Comparison of ENCODE assay signal across 8 cellular contexts in the genomic region with DNA sequence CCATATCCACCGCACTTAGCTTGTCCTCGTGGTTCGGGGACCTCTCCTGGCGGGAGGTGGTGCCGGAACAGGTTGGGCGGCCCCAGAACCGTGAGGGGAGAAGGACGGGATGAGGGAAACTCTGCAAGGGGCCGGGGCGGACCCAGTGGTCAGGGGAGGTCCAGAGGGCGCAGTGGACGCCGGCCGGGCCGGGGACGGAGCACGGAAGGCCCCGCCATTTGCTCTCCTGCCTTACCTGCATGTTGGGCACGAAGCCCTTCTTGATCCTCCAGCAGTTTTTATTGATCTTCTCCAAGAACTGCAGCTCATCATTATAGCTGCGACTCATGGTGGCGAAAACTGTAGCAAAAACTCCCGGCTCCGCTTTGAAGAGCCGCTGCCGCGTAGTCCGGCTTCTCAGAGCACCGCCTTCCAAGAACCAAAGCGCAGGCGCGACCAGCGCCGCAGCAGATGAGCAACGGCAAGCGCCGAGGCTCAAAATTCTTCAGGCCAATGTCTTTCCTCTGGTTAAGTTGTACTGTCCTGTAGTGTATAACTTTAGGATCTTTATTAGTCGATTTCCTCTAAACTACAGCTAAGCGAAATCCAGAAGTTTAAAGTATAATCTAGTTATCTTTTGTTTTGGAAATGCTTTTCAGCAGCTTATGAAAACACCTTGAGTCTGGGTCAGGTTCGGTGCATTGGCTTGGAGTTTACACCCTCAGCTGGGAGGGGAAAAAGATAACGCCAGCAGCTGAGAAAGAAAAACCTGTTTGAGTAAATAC. TPM values are rescaled to one million over a fixed set of nuclear protein-coding genes. Genes with fewer than 3 reads are reported as not detected.
DNase-seq lines count a peak whose midpoint lies in the region; ATAC-seq, FAIRE-seq and TF ChIP-seq lines count a peak whose summit lies in the region.

A gene (minus strand): TSS at position 419 of the 764 bp plus-strand sequence. CDS start 91 bp downstream, at position 328.

- H3K4me3 ChIP-seq in H1 (ENCODE audit: extremely low read depth in 1 of 4, insufficient read depth in 2 of 4, low read depth in 3 of 4, low read length in 4 of 4): peak within 1 kb of the TSS; percentile 83 to 90 (median 87)

- H3K79me2 ChIP-seq in H1 (ENCODE audit: control insufficient read depth in 1 of 2, insufficient read depth in 2 of 2, low read length in 2 of 2): peaks cover 13 to 23% of the 10 kb centered on the region in 2 experiments

- H3K27ac Mint-ChIP-seq in activated CD8-positive, alpha-beta memory T cell treated with anti-CD3 and anti-CD28 coated beads, Interleukin-2, amount 10 ng/mL, durations not matched to agents 7 days and 5 days: peak within 1 kb of the TSS; percentile 91

- peaks cover 51% of the 10 kb centered on the region for H3K4me1 Mint-ChIP-seq in activated CD8-positive, alpha-beta memory T cell treated with anti-CD3 and anti-CD28 coated beads, Interleukin-2, amount 10 ng/mL, durations not matched to agents 7 days and 5 days

- H2BK12ac ChIP-seq in H1 (ENCODE audit: low read depth, low read length): no peak within 1 kb of the TSS

- H3K4me1 ChIP-seq in H1 (replicated peaks in 1 of 4; ENCODE audit: control insufficient read depth in 3 of 4, insufficient read depth in 4 of 4, low read length in 3 of 4): no peaks in the 10 kb centered on the region; a peak in 1 of 7 replicates

- H4K20me1 ChIP-seq in H1 (replicated peaks in 1 of 2; ENCODE audit: control insufficient read depth in 1 of 2, insufficient read depth in 2 of 2, low read length in 2 of 2): peaks cover 2 to 4% of the 10 kb centered on the region in 2 experiments

- peak within 1 kb of the TSS; percentile 79 to 98 for H3K4me2 ChIP-seq in H1 (ENCODE audit: insufficient read depth in 1 of 2, low read depth in 2 of 2, low read length in 2 of 2)

- WGBS in H1 (ENCODE audit: extremely low coverage in 1 of 2, insufficient coverage in 1 of 2, insufficient read length in 1 of 2, insufficient replicate concordance in 2 of 2, low coverage in 1 of 2, low lambda C conversion rate in 2 of 2, missing lambda C conversion rate in 1 of 2), 2 experiments: 8% methylated on average over 40 of the region's 40 CpGs; no CpG with 5 or more reads in 1 of the 2 experiments

- no peak for TF ChIP-seq EP300 in H1 (IDR thresholded peaks at IDR 0.05; ENCODE audit: borderline replicate concordance in 1 of 2, low read depth in 2 of 2, low read length in 2 of 2)

- CTCF ChIA-PET in activated CD8-positive, alpha-beta memory T cell treated with anti-CD3 and anti-CD28 coated beads, Interleukin-2, amount 10 ng/mL, durations not matched to agents 7 days and 5 days (lab: Charles Lee): interaction anchor here (0.6 to 2.7 kb wide), 9 partner anchors 11 to 470 kb away, joined by 3 to 19 read pairs (median 5); a partner anchor contains a TSS
- CTCF ChIA-PET in H1 (lab: Charles Lee; ENCODE audit: partially characterized antibody): interaction anchor here (0.6 to 2.8 kb wide), 18 partner anchors 10 to 205 kb away, joined by 3 to 26 read pairs (median 4); no protein-coding TSS in a partner anchor

- peak; percentile 90 for DNase-seq in AG08396 (ENCODE audit: low spot score)
- DNase-seq in HT-29 (ENCODE audit: low spot score): peak; percentile 88
- peak; percentile 79 for DNase-seq in NOMO-1 treated with dmso at 0.1 percent for 144 hours (lab: John Stamatoyannopoulos, UW; ENCODE audit: unreplicated experiment)
- DNase-seq in activated CD8-positive, alpha-beta memory T cell treated with anti-CD3 and anti-CD28 coated beads, Interleukin-2, amount 10 ng/mL, durations not matched to agents 7 days and 5 days: peak; percentile 93
- peak; percentile 73 to 92 for DNase-seq in H1 (ENCODE audit: low read depth in 1 of 2, low spot score in 2 of 2)
- peak; percentile 95 for DNase-seq in lung microvascular endothelial cell (ENCODE audit: low read depth in 2 of 2)
- DNase-seq in stimulated activated CD4-positive, alpha-beta T cell treated with anti-CD3 and anti-CD28 coated beads, TNF-alpha, amount 100 ng/mL, for 24 hours (ENCODE audit: low read depth in 3 of 3): peak; percentile 85 to 91 (median 89)

- peak within 1 kb of the TSS; percentile 44; the same call in 1 of the 2 replicates for H3K18ac ChIP-seq in H1 (ENCODE audit: extremely low read depth, low read length)

- H2BK5ac ChIP-seq in H1 (ENCODE audit: low read depth, low read length): peak within 1 kb of the TSS; percentile 12; the same call in 1 of the 2 replicates

- no peaks in the 10 kb centered on the region; a peak in 1 of 7 replicates for H3K27me3 ChIP-seq in H1 (replicated peaks in 1 of 4; ENCODE audit: control insufficient read depth in 3 of 4, extremely low read depth in 1 of 4, insufficient read depth in 3 of 4, low read length in 3 of 4)

- peak within 1 kb of the TSS; percentile 10 for H3K4ac ChIP-seq in H1 (replicated peaks; ENCODE audit: insufficient read length, low read depth, low read length)

- H3K27me3 Mint-ChIP-seq in activated CD8-positive, alpha-beta memory T cell treated with anti-CD3 and anti-CD28 coated beads, Interleukin-2, amount 10 ng/mL, durations not matched to agents 7 days and 5 days: peaks cover 11% of the 10 kb centered on the region

- in situ Hi-C loops in GM18951 (cut with MboI; ENCODE audit: low sequenced_read_pairs, unreplicated experiment): no loop called here

- peaks cover 5 to 21% (median 15%) of the 10 kb centered on the region in 4 experiments; a peak in 7 of 8 replicates for H3K36me3 ChIP-seq in H1 (ENCODE audit: control insufficient read depth in 2 of 4, insufficient read depth in 4 of 4, low read length in 3 of 4)

- peak; percentile 75 for TF ChIP-seq POLR2A in GM18951 (IDR thresholded peaks at IDR 0.05; ENCODE audit: extremely low read depth, insufficient read depth, insufficient read length)
- peak in 1 of 2 experiments; percentile 82; a peak in 2 of 3 replicates for TF ChIP-seq POLR2A in H1 (IDR thresholded peaks at IDR 0.05; ENCODE audit: control extremely low read depth in 1 of 2, low read depth in 2 of 2, low read length in 2 of 2)

- peak within 1 kb of the TSS; percentile 64 for H2AFZ ChIP-seq in H1 (ENCODE audit: low read length)

- H3K9ac ChIP-seq in H1 (replicated peaks in 1 of 4; ENCODE audit: extremely low read depth in 1 of 4, low read depth in 3 of 4, low read length in 3 of 4): peak within 1 kb of the TSS; percentile 72 to 84 (median 78)

- no peaks in the 10 kb centered on the region for H3K9me3 Mint-ChIP-seq in activated CD8-positive, alpha-beta memory T cell treated with anti-CD3 and anti-CD28 coated beads, Interleukin-2, amount 10 ng/mL, durations not matched to agents 7 days and 5 days (ENCODE audit: low read depth)

- FAIRE-seq in H1 (lab: Jason Lieb, UNC): peak; percentile 65

- peak within 1 kb of the TSS; percentile 88 for H3K4me3 Mint-ChIP-seq in activated CD8-positive, alpha-beta memory T cell treated with anti-CD3 and anti-CD28 coated beads, Interleukin-2, amount 10 ng/mL, durations not matched to agents 7 days and 5 days

- H3K14ac ChIP-seq in H1 (ENCODE audit: insufficient read length): no peak within 1 kb of the TSS

- TF ChIP-seq CTCF in H1 (IDR thresholded peaks at IDR 0.05; ENCODE audit: control extremely low read depth in 1 of 3, insufficient read depth in 1 of 3, low read depth in 1 of 3, low read length in 3 of 3): no peak

- POLR2A ChIA-PET in H1 (lab: Charles Lee; ENCODE audit: partially characterized antibody): interaction anchor here (0.7 to 2.2 kb wide), 6 partner anchors 9 to 62 kb away, joined by 3 to 11 read pairs (median 6); a partner anchor contains a TSS

- H3K27ac ChIP-seq in H1 (ENCODE audit: low read depth, low read length): peak within 1 kb of the TSS; percentile 29; the same call in 1 of the 2 replicates

- no peak within 1 kb of the TSS for H2BK120ac ChIP-seq in H1 (replicated peaks; ENCODE audit: low read depth, low read length)

- no peak within 1 kb of the TSS for H3K56ac ChIP-seq in H1 (replicated peaks; ENCODE audit: insufficient read length, low read depth, low read length)

- H2AK5ac ChIP-seq in H1 (ENCODE audit: low read depth, low read length): no peak within 1 kb of the TSS

- no peak within 1 kb of the TSS for H2BK20ac ChIP-seq in H1 (ENCODE audit: low read length)

- H3K36me3 Mint-ChIP-seq in activated CD8-positive, alpha-beta memory T cell treated with anti-CD3 and anti-CD28 coated beads, Interleukin-2, amount 10 ng/mL, durations not matched to agents 7 days and 5 days: peaks cover 27% of the 10 kb centered on the region

- peaks cover 3% of the 10 kb centered on the region; the same call in 1 of the 2 replicates for H3K23me2 ChIP-seq in H1 (ENCODE audit: low read depth, low read length)

- H4K5ac ChIP-seq in H1 (ENCODE audit: insufficient read length, low read depth, low read length): no peak within 1 kb of the TSS

- H4K8ac ChIP-seq in H1 (ENCODE audit: extremely low read depth, insufficient read depth, low read length): peak within 1 kb of the TSS; percentile 88; the same call in 1 of the 2 replicates

- H3K23ac ChIP-seq in H1 (ENCODE audit: insufficient read length): no peak within 1 kb of the TSS

- TF ChIP-seq RAD21 in H1 (IDR thresholded peaks at IDR 0.05 in 1 of 2, conservative IDR thresholded peaks at IDR 0.05 in 1 of 2; ENCODE audit: low read depth in 2 of 2, low read length in 2 of 2): no peak

- H3K9me3 ChIP-seq in H1 (ENCODE audit: insufficient read depth in 2 of 2, low read depth in 1 of 2, low read length in 1 of 2): no peaks in the 10 kb centered on the region

- no peak within 1 kb of the TSS for H4K91ac ChIP-seq in H1 (replicated peaks; ENCODE audit: insufficient read length, low read length)

- no peak within 1 kb of the TSS for H2BK15ac ChIP-seq in H1 (ENCODE audit: low read length)

- ATAC-seq in activated CD8-positive, alpha-beta memory T cell treated with anti-CD3 and anti-CD28 coated beads, Interleukin-2, amount 10 ng/mL, durations not matched to agents 7 days and 5 days: peak; percentile 89

- H3K79me1 ChIP-seq in H1 (ENCODE audit: low read depth, low read length): peaks cover 3% of the 10 kb centered on the region; the same call in 1 of the 2 replicates

TF ChIP-seq in H1, 55 proteins besides CTCF, POLR2A, EP300 and RAD21 (continues in another document):
- TF ChIP-seq RBBP5 (IDR thresholded peaks at IDR 0.05; ENCODE audit: borderline replicate concordance, low read depth, low read length): no peak

RNA-seq across cellular contexts. Expression of the gene that starts here (rescaled TPM):
- 47.6 and 49.1 TPM in 2 replicates for total RNA-seq in HT-29 (2014; rRNA removed; shearing (Covaris generic))
- 10 to 100 TPM; 77.2 to 85.5 TPM for total RNA-seq in activated CD8-positive, alpha-beta memory T cell treated with anti-CD3 and anti-CD28 coated beads, Interleukin-2, amount 10 ng/mL, durations not matched to agents 7 days and 5 days
- total RNA-seq in H1 (2021; fragmentation: NEBNext Ultra II Directional; extraction: Animal tissue kit (Norgen Biotek cat#: 25700)): 111 and 114 TPM in 2 replicates
- polyA plus RNA-seq in H1 (2011; rRNA removed): 77.2 and 104 TPM in 2 replicates
- 148 TPM for polyA plus RNA-seq in H1 (2011; cell fraction: cytosol; rRNA removed)
- 71.9 TPM for polyA plus RNA-seq in H1 (2011; cell fraction: nucleus; rRNA removed)
- 112 to 133 TPM (median 128 TPM) in 4 replicates for polyA plus RNA-seq in H1 (2012, experiment 1 of 2)
- polyA plus RNA-seq in H1 (2012, experiment 2 of 2): 48.6 TPM
- polyA plus RNA-seq in H1 (2013, experiment 1 of 2): 53.5 TPM
- 53.0 TPM for polyA plus RNA-seq in H1 (2013, experiment 2 of 2)
- polyA minus RNA-seq in H1 (2011; rRNA and poly(A)+ RNA removed): 156 and 172 TPM in 2 replicates
- polyA minus RNA-seq in H1 (2011; cell fraction: cytosol; rRNA and poly(A)+ RNA removed): 43.7 TPM
- polyA minus RNA-seq in H1 (2011; cell fraction: nucleus; rRNA and poly(A)+ RNA removed): 52.8 TPM
- 107 and 119 TPM in 2 replicates for total RNA-seq in lung microvascular endothelial cell

Comparison
In these comparisons a context has a peak if more than half of its experiments do, and no peak if none do; other contexts are left out.
1. Peak in every context shown above with its lines: DNase-seq, ATAC-seq, H3K4me3 ChIP-seq and H3K27ac ChIP-seq.